17 cellular contexts compared by ENCODE assay signal in genomic region chr17:79888811-79889634, GRCh38. TPM values are rescaled to one million over a fixed set of nuclear protein-coding genes. Genes with fewer than 3 reads are reported as not detected.
A peak's percentile ranks its signal among the peaks of the same experiment; 100 is the strongest.
DNase-seq lines count a peak whose midpoint lies in the region; ATAC-seq and TF ChIP-seq lines count a peak whose summit lies in the region.
"Had no signal": no experiment of that assay in that cellular context is flagged by ENCODE, and none has a peak within 500 bp of the region (broad histone marks: within the 10 kb centered on the region; RNA-seq: fewer than 3 reads in every experiment).

No MANE protein-coding gene starts in this region.

- no peak overlapping the region for H3K4me3 Mint-ChIP-seq in activated naive CD8-positive, alpha-beta T cell treated with anti-CD3 and anti-CD28 coated beads, Interleukin-2, amount 10 ng/mL, durations not matched to agents 7 days and 5 days
- H3K4me3 Mint-ChIP-seq in activated naive CD8-positive, alpha-beta T cell treated with anti-CD3 and anti-CD28 coated beads for 36 hours, result no peak overlapping the region
- no peak overlapping the region for H3K4me3 Mint-ChIP-seq in naive thymus-derived CD4-positive, alpha-beta T cell

- intact Hi-C loops in naive thymus-derived CD4-positive, alpha-beta T cell (cut with micrococcal nuclease), result no loop called here

- no peaks in the 10 kb centered on the region for H3K36me3 ChIP-seq in neuronal stem cell (replicated peaks in 1 of 2; ENCODE audit: control insufficient read depth in 2 of 2, insufficient read depth in 2 of 2, low read length in 2 of 2)
- no peaks in the 10 kb centered on the region for H3K36me3 ChIP-seq in naive thymus-derived CD4-positive, alpha-beta T cell (ENCODE audit: control insufficient read depth in 2 of 3, insufficient read depth in 3 of 3, low read length in 3 of 3)
- H3K36me3 ChIP-seq: HAP-1 had no signal

- no peak overlapping the region for H2BK120ac ChIP-seq in neuronal stem cell (ENCODE audit: low read depth, low read length)

- no peak overlapping the region for H2BK12ac ChIP-seq in neuronal stem cell (ENCODE audit: low read length)

- H3K27ac ChIP-seq in neuronal stem cell (replicated peaks; ENCODE audit: low read length), result no peak overlapping the region
- H3K27ac ChIP-seq in naive thymus-derived CD4-positive, alpha-beta T cell (ENCODE audit: low read depth, low read length), result no peak overlapping the region
- H3K27ac ChIP-seq: KMS-11 had no signal

- no peak overlapping the region for H2AFZ ChIP-seq in neuronal stem cell (ENCODE audit: low read length)

- peak overlapping the region in 1 of 2 donors; percentile 48 for H3K4me3 ChIP-seq in neuronal stem cell (ENCODE audit: low read length in 2 of 2)
- H3K4me3 ChIP-seq in naive thymus-derived CD4-positive, alpha-beta T cell (ENCODE audit: low read length), result no peak overlapping the region
- H3K4me3 ChIP-seq: HAP-1 had no signal

- H3K36me3 Mint-ChIP-seq in activated naive CD8-positive, alpha-beta T cell treated with anti-CD3 and anti-CD28 coated beads, Interleukin-2, amount 10 ng/mL, durations not matched to agents 7 days and 5 days, result no peaks in the 10 kb centered on the region
- H3K36me3 Mint-ChIP-seq in activated naive CD8-positive, alpha-beta T cell treated with anti-CD3 and anti-CD28 coated beads for 36 hours, result no peaks in the 10 kb centered on the region
- H3K36me3 Mint-ChIP-seq in naive thymus-derived CD4-positive, alpha-beta T cell, result peaks cover 0 to 3% (median 0%) of the 10 kb centered on the region in 5 donors

- no peak overlapping the region for H3K23ac ChIP-seq in neuronal stem cell (ENCODE audit: low read depth, low read length, poor library complexity)

- H4K8ac ChIP-seq in neuronal stem cell (ENCODE audit: low read depth, low read length), result no peak overlapping the region

- H3K4me2 ChIP-seq in neuronal stem cell (ENCODE audit: insufficient read depth, low read length, poor library complexity, severe bottlenecking), result no peak overlapping the region
- H3K4me2 ChIP-seq: KMS-11 had no signal

- no peak overlapping the region for H3K9ac ChIP-seq in neuronal stem cell (ENCODE audit: low read depth, low read length, poor library complexity)
- H3K9ac ChIP-seq: KMS-11 had no signal

- no peaks in the 10 kb centered on the region for H3K9me3 Mint-ChIP-seq in activated naive CD8-positive, alpha-beta T cell treated with anti-CD3 and anti-CD28 coated beads, Interleukin-2, amount 10 ng/mL, durations not matched to agents 7 days and 5 days
- no peaks in the 10 kb centered on the region for H3K9me3 Mint-ChIP-seq in activated naive CD8-positive, alpha-beta T cell treated with anti-CD3 and anti-CD28 coated beads for 36 hours
- peaks cover 0 to 3% (median 0%) of the 10 kb centered on the region in 11 donors for H3K9me3 Mint-ChIP-seq in naive thymus-derived CD4-positive, alpha-beta T cell

- H4K91ac ChIP-seq in neuronal stem cell (ENCODE audit: low read depth, low read length, poor library complexity), result peak overlapping the region; percentile 88

- H3K27ac Mint-ChIP-seq in activated naive CD8-positive, alpha-beta T cell treated with anti-CD3 and anti-CD28 coated beads, Interleukin-2, amount 10 ng/mL, durations not matched to agents 7 days and 5 days, result no peak overlapping the region
- no peak overlapping the region for H3K27ac Mint-ChIP-seq in activated naive CD8-positive, alpha-beta T cell treated with anti-CD3 and anti-CD28 coated beads for 36 hours
- no peak overlapping the region for H3K27ac Mint-ChIP-seq in naive thymus-derived CD4-positive, alpha-beta T cell

- no peak for TF ChIP-seq CTCF in GM10248 (IDR thresholded peaks at IDR 0.05; ENCODE audit: control extremely low read depth, extremely low read depth, low read depth, missing control alignments)

- no peak overlapping the region for H3K4ac ChIP-seq in neuronal stem cell (ENCODE audit: low read length)

- peak overlapping the region; percentile 19 for H2AK5ac ChIP-seq in neuronal stem cell (ENCODE audit: low read depth, low read length)

- H2BK15ac ChIP-seq in neuronal stem cell (ENCODE audit: low read length), result no peak overlapping the region

- CTCF ChIA-PET in GM10248 (lab: Yijun Ruan, JAX), result interaction anchor here (0.8 to 3.2 kb wide), 2 partner anchors 16 to 45 kb away, joined by 3 to 7 read pairs; no protein-coding TSS in a partner anchor
- CTCF ChIA-PET in naive thymus-derived CD4-positive, alpha-beta T cell (lab: Charles Lee), result interaction anchor here (0.6 kb wide), 1 partner anchor 305 kb away, joined by 3 read pairs; no protein-coding TSS in a partner anchor

- peaks cover 0 to 2% of the 10 kb centered on the region in 2 donors for H3K4me1 ChIP-seq in neuronal stem cell (ENCODE audit: control insufficient read depth in 2 of 2, insufficient read depth in 1 of 2, low read depth in 1 of 2, low read length in 2 of 2)
- H3K4me1 ChIP-seq in naive thymus-derived CD4-positive, alpha-beta T cell (ENCODE audit: control insufficient read depth in 2 of 2, insufficient read depth in 2 of 2, low read length in 2 of 2), result no peaks in the 10 kb centered on the region
- H3K4me1 ChIP-seq: HAP-1 had no signal

- H3K79me1 ChIP-seq in neuronal stem cell (ENCODE audit: low read depth, low read length), result no peaks in the 10 kb centered on the region

- H3K27me3 Mint-ChIP-seq in activated naive CD8-positive, alpha-beta T cell treated with anti-CD3 and anti-CD28 coated beads, Interleukin-2, amount 10 ng/mL, durations not matched to agents 7 days and 5 days, result peaks cover 3% of the 10 kb centered on the region
- peaks cover 28% of the 10 kb centered on the region for H3K27me3 Mint-ChIP-seq in activated naive CD8-positive, alpha-beta T cell treated with anti-CD3 and anti-CD28 coated beads for 36 hours
- H3K27me3 Mint-ChIP-seq in naive thymus-derived CD4-positive, alpha-beta T cell, result peaks cover 18 to 41% (median 29%) of the 10 kb centered on the region in 5 donors

- peaks cover 0 to 26% (median 0%) of the 10 kb centered on the region in 3 experiments for H3K27me3 ChIP-seq in neuronal stem cell (ENCODE audit: control insufficient read depth in 3 of 3, insufficient read depth in 3 of 3, low read depth in 1 of 3, low read length in 3 of 3)
- H3K27me3 ChIP-seq in naive thymus-derived CD4-positive, alpha-beta T cell (ENCODE audit: control insufficient read depth in 2 of 2, insufficient read depth in 2 of 2, low read length in 2 of 2), result no peaks in the 10 kb centered on the region

- H3K18ac ChIP-seq in neuronal stem cell (ENCODE audit: low read length), result no peak overlapping the region

- POLR2A ChIA-PET in activated naive CD8-positive, alpha-beta T cell treated with anti-CD3 and anti-CD28 coated beads, Interleukin-2, amount 10 ng/mL, durations not matched to agents 7 days and 5 days (lab: Charles Lee), result no interaction called here
- POLR2A ChIA-PET in GM10248 (lab: Yijun Ruan, JAX), result no interaction called here
- POLR2A ChIA-PET in naive thymus-derived CD4-positive, alpha-beta T cell (lab: Charles Lee), result no interaction called here

- no peak overlapping the region for H3K14ac ChIP-seq in neuronal stem cell (ENCODE audit: low read length)

- DNase-seq in activated naive CD8-positive, alpha-beta T cell treated with anti-CD3 and anti-CD28 coated beads, Interleukin-2, amount 10 ng/mL, durations not matched to agents 7 days and 5 days, result peak; percentile 10
- no peak for DNase-seq in activated naive CD8-positive, alpha-beta T cell treated with anti-CD3 and anti-CD28 coated beads for 36 hours
- peak; percentile 83 for DNase-seq in left lobe of liver (ENCODE audit: low spot score)
- DNase-seq in neuronal stem cell (ENCODE audit: low spot score), result no peak
- no peak for DNase-seq in GM10248 (ENCODE audit: extremely low spot score)
- DNase-seq in cerebellar nuclear complex (lab: John Stamatoyannopoulos, UW), result no peak
- no peak for DNase-seq in naive thymus-derived CD4-positive, alpha-beta T cell
- DNase-seq: 8988T, C1 segment of cervical spinal cord, NCI-H1105 treated with DMSO at 0.1 percent for 48 hours, NCI-H187 treated with DMSO at 0.1 percent for 48 hours, NCI-H774, SHP77 had no signal

- H3K9me3 ChIP-seq in neuronal stem cell (replicated peaks in 1 of 2; ENCODE audit: control insufficient read depth in 2 of 2, insufficient read depth in 1 of 2, low read depth in 1 of 2, low read length in 2 of 2), result peaks cover 0 to under 1% of the 10 kb centered on the region in 2 donors
- H3K9me3 ChIP-seq in naive thymus-derived CD4-positive, alpha-beta T cell (ENCODE audit: control insufficient read depth in 2 of 3, low read length in 3 of 3), result no peaks in the 10 kb centered on the region
- H3K9me3 ChIP-seq: HAP-1 had no signal

- no peak overlapping the region for H2BK5ac ChIP-seq in neuronal stem cell (ENCODE audit: low read length)

- ATAC-seq in activated naive CD8-positive, alpha-beta T cell treated with anti-CD3 and anti-CD28 coated beads, Interleukin-2, amount 10 ng/mL, durations not matched to agents 7 days and 5 days (ENCODE audit: low read depth), result no peak
- ATAC-seq in left lobe of liver (peak; percentile 92), HG03442 (IDR thresholded peaks at IDR 0.05; ENCODE audit: unreplicated experiment) (no peak)
- ATAC-seq in naive thymus-derived CD4-positive, alpha-beta T cell, result no peak
- ATAC-seq: Panc1 had no signal

- no peaks in the 10 kb centered on the region for H3K4me1 Mint-ChIP-seq in activated naive CD8-positive, alpha-beta T cell treated with anti-CD3 and anti-CD28 coated beads, Interleukin-2, amount 10 ng/mL, durations not matched to agents 7 days and 5 days
- no peaks in the 10 kb centered on the region for H3K4me1 Mint-ChIP-seq in activated naive CD8-positive, alpha-beta T cell treated with anti-CD3 and anti-CD28 coated beads for 36 hours
- H3K4me1 Mint-ChIP-seq in naive thymus-derived CD4-positive, alpha-beta T cell, result no peaks in the 10 kb centered on the region

- no CpG with 5 or more reads among the region's 22 CpGs for WGBS in neuronal stem cell (ENCODE audit: extremely low coverage in 2 of 2, insufficient read length in 2 of 2, insufficient replicate concordance in 1 of 2), 2 donors

RNA-seq across cellular contexts. Expression of gene CBX4, which starts 49.8 kb away (rescaled TPM):
- total RNA-seq in activated naive CD8-positive, alpha-beta T cell treated with anti-CD3 and anti-CD28 coated beads, Interleukin-2, amount 10 ng/mL, durations not matched to agents 7 days and 5 days, result 10 to 100 TPM; 53.8 to 54.4 TPM
- 10 to 100 TPM; 18.2 to 18.6 TPM for total RNA-seq in activated naive CD8-positive, alpha-beta T cell treated with anti-CD3 and anti-CD28 coated beads for 36 hours
- total RNA-seq in left lobe of liver, result 14.8 TPM
- polyA plus RNA-seq in neuronal stem cell (2013, experiment 1 of 2), result 10.0 TPM
- polyA plus RNA-seq in neuronal stem cell (2013, experiment 2 of 2), result 10.0 TPM
- 100 to 1,000 TPM in 2 of 5 experiments, 10 to 100 TPM in 3; 37.7 to 134 (median 84.4) TPM for total RNA-seq in naive thymus-derived CD4-positive, alpha-beta T cell
- 1 to 10 TPM; 4.0 to 7.4 TPM for polyA plus RNA-seq in naive thymus-derived CD4-positive, alpha-beta T cell

Comparison
In these comparisons a context has a peak if more than half of its experiments do, and no peak if none do; other contexts are left out.
1. DNase-seq: peak in activated naive CD8-positive, alpha-beta T cell treated with anti-CD3 and anti-CD28 coated beads, Interleukin-2, amount 10 ng/mL, durations not matched to agents 7 days and 5 days (single experiment) and left lobe of liver (single experiment); none in activated naive CD8-positive, alpha-beta T cell treated with anti-CD3 and anti-CD28 coated beads for 36 hours (single experiment), neuronal stem cell (single experiment), GM10248 (single experiment), cerebellar nuclear complex (0 of 2) and naive thymus-derived CD4-positive, alpha-beta T cell (0 of 9).